19 cellular contexts compared by ENCODE assay signal in genomic region chr5:154811239-154811638, GRCh38. TPM values are rescaled to one million over a fixed set of nuclear protein-coding genes. Genes with fewer than 3 reads are reported as not detected.
DNase-seq lines count a peak whose midpoint lies in the region; ATAC-seq, FAIRE-seq and TF ChIP-seq lines count a peak whose summit lies in the region.
"Had no signal": no experiment of that assay in that cellular context is flagged by ENCODE, and none has a peak within 500 bp of the region (broad histone marks: within the 10 kb centered on the region; RNA-seq: fewer than 3 reads in every experiment).

No MANE protein-coding gene starts in this region.

- H3K27me3 ChIP-seq in BLaER1 = no peaks in the 10 kb centered on the region
- H3K27me3 ChIP-seq in parathyroid adenoma (ENCODE audit: control insufficient read depth, insufficient read depth, low read length) = no peaks in the 10 kb centered on the region
- H3K27me3 ChIP-seq: adrenal gland, body of pancreas, left lung, SJCRH30, upper lobe of right lung had no signal

- DNase-seq in A549 (ENCODE audit: low read depth in 1 of 2, low spot score in 1 of 2) (no peak), chondrocyte (ENCODE audit: low spot score) (no peak), NCI-H510A (lab: John Stamatoyannopoulos, UW) (no peak), NCI-H187 (lab: John Stamatoyannopoulos, UW) (no peak)
- no peak for DNase-seq in activated effector memory CD4-positive, alpha-beta T cell treated with Interleukin-2 at 50 U/mL for 16 hours
- DNase-seq: NCI-H1105, NCI-H1930, NCI-H526 treated with DMSO at 0.1 percent for 48 hours had no signal

- H3K4me1 ChIP-seq in A549 (peaks cover 8% of the 10 kb centered on the region; the same call in 1 of the 3 replicates), BLaER1 (peaks cover 34% of the 10 kb centered on the region), parathyroid adenoma (peaks cover 2% of the 10 kb centered on the region)
- H3K4me1 ChIP-seq: body of pancreas, SJCRH30, upper lobe of right lung had no signal

- WGBS in A549 (ENCODE audit: missing lambda C conversion rate) = 90% methylated on average over 7 of the region's 7 CpGs

- no peak overlapping the region for H2AFZ ChIP-seq in parathyroid adenoma

- peaks cover 95% of the 10 kb centered on the region for H4K20me1 ChIP-seq in BLaER1

- no peaks in the 10 kb centered on the region for H3K9me3 ChIP-seq in A549
- H3K9me3 ChIP-seq in BLaER1 = no peaks in the 10 kb centered on the region
- no peaks in the 10 kb centered on the region for H3K9me3 ChIP-seq in parathyroid adenoma (ENCODE audit: control insufficient read depth, low read length)
- H3K9me3 ChIP-seq: adrenal gland, body of pancreas, left lung, SJCRH30, upper lobe of right lung had no signal

- peaks cover 96% of the 10 kb centered on the region for H3K36me3 ChIP-seq in BLaER1
- peaks cover 3% of the 10 kb centered on the region for H3K36me3 ChIP-seq in parathyroid adenoma (ENCODE audit: control insufficient read depth, insufficient read depth, low read length)

- H3K9ac ChIP-seq in BLaER1 (0 out of 2 replicates have a peak overlapping the region, but pooled peaks have one; percentile 15), parathyroid adenoma (no peak overlapping the region)

- H3K36me3 Mint-ChIP-seq in chondrocyte (ENCODE audit: low read depth) = peaks cover 49% of the 10 kb centered on the region

- no peak for TF ChIP-seq POLR2A in A549 (IDR thresholded peaks at IDR 0.05; ENCODE audit: low read length)

- peak in 1 of 2 experiments; percentile 40; a peak in 3 of 6 replicates for ATAC-seq in A549

- H3K4me1 Mint-ChIP-seq in chondrocyte (ENCODE audit: low read depth) = peaks cover 3% of the 10 kb centered on the region

- H3K4me2 ChIP-seq in A549 (no peak overlapping the region), BLaER1 (no peak overlapping the region), parathyroid adenoma (ENCODE audit: low read length) (no peak overlapping the region)
- H3K4me2 ChIP-seq: smooth muscle cell had no signal

- H3K27ac Mint-ChIP-seq in chondrocyte (ENCODE audit: unreplicated experiment) = peak overlapping the region; percentile 36
- H3K27ac Mint-ChIP-seq: activated CD4-positive, alpha-beta memory T cell treated with anti-CD3 and anti-CD28 coated beads for 36 hours had no signal

- H3K4me3 Mint-ChIP-seq in chondrocyte (ENCODE audit: unreplicated experiment) = no peak overlapping the region
- H3K4me3 Mint-ChIP-seq: activated CD4-positive, alpha-beta memory T cell treated with anti-CD3 and anti-CD28 coated beads for 36 hours; CD4-positive, alpha-beta T cell had no signal

- peaks cover 3% of the 10 kb centered on the region for H3K79me2 ChIP-seq in parathyroid adenoma

- H3K9me3 Mint-ChIP-seq in chondrocyte (ENCODE audit: low read depth) = no peaks in the 10 kb centered on the region
- H3K9me3 Mint-ChIP-seq: activated CD4-positive, alpha-beta memory T cell treated with anti-CD3 and anti-CD28 coated beads for 36 hours; CD4-positive, alpha-beta T cell had no signal

- no peaks in the 10 kb centered on the region for H3K27me3 Mint-ChIP-seq in chondrocyte (ENCODE audit: low read depth)
- H3K27me3 Mint-ChIP-seq: activated CD4-positive, alpha-beta memory T cell treated with anti-CD3 and anti-CD28 coated beads for 36 hours; CD4-positive, alpha-beta T cell had no signal

- no peak for TF ChIP-seq EP300 in A549 (IDR thresholded peaks at IDR 0.05)

- TF ChIP-seq RAD21 in A549 (conservative IDR thresholded peaks at IDR 0.05 in 1 of 2, IDR thresholded peaks at IDR 0.05 in 1 of 2) = no peak

- H3K4me3 ChIP-seq in A549 (no peak overlapping the region), BLaER1 (no peak overlapping the region), parathyroid adenoma (ENCODE audit: low read depth, low read length) (no peak overlapping the region)
- H3K4me3 ChIP-seq: adrenal gland, body of pancreas, left lung, SJCRH30, smooth muscle cell, upper lobe of right lung had no signal

- CTCF ChIA-PET in A549 (lab: Yijun Ruan, JAX) = interaction anchor here (0.8 to 1.5 kb wide), 10 partner anchors 9 to 161 kb away, joined by 3 to 5 read pairs (median 4); no protein-coding TSS in a partner anchor

- FAIRE-seq in A549 (lab: Jason Lieb, UNC) = no peak
- FAIRE-seq: RCC 7860 had no signal

- POLR2A ChIA-PET in A549 (lab: Yijun Ruan, JAX) = interaction anchor here (0.5 kb wide), 1 partner anchor 24 kb away, joined by 7 read pairs; no protein-coding TSS in a partner anchor

- no peak for TF ChIP-seq CTCF in A549 (IDR thresholded peaks at IDR 0.05)
- TF ChIP-seq CTCF in chondrocyte (IDR thresholded peaks at IDR 0.05) = no peak
- no peak for TF ChIP-seq CTCF in parathyroid adenoma (IDR thresholded peaks at IDR 0.05)

- H3K27ac ChIP-seq in A549 (no peak overlapping the region), BLaER1 (no peak overlapping the region), parathyroid adenoma (peak overlapping the region; percentile 9)
- H3K27ac ChIP-seq: body of pancreas, left lung, SJCRH30, upper lobe of right lung had no signal

TF ChIP-seq in A549, 52 proteins besides CTCF, POLR2A, EP300 and RAD21:
- TF ChIP-seq NPAS2 (CRISPR knock-in tag; IDR thresholded peaks at IDR 0.05; ENCODE audit: borderline replicate concordance) (no peak), CEBPB (IDR thresholded peaks at IDR 0.05) (peak; percentile 18 to 38; a peak in 3 of 4 replicates), ESRRA (IDR thresholded peaks at IDR 0.05; ENCODE audit: borderline replicate concordance, low read length) (no peak), JUNB (IDR thresholded peaks at IDR 0.05) (no peak), MAFK (IDR thresholded peaks at IDR 0.05; ENCODE audit: partially characterized antibody) (no peak), ZNF302 (CRISPR knock-in tag; IDR thresholded peaks at IDR 0.05) (no peak), RFX5 (IDR thresholded peaks at IDR 0.05) (no peak), USF2 (IDR thresholded peaks at IDR 0.05) (no peak)

RNA-seq across cellular contexts. Expression of gene FAXDC2, which starts 39.2 kb away (rescaled TPM):
- polyA plus RNA-seq in A549 (2011; rRNA removed) (0.94 and 1.6 TPM in 2 replicates), A549 (2017; fragmentation: RNase III; extraction: RNeasy Plus Mini Kit Qiagen cat#74134 plus additional on column Dnase treatment) (0.14 to 0.42 TPM (median 0.33 TPM) in 3 replicates)
- 0.13 and 0.17 TPM in 2 replicates for polyA plus RNA-seq in A549 (2012; cell fraction: cytosol; rRNA removed)
- polyA plus RNA-seq in A549 (2012; cell fraction: nucleus; rRNA removed) = 0.04 and 0.10 TPM in 2 replicates
- 0.68 and 2.6 TPM in 2 replicates for polyA minus RNA-seq in A549 (2011; rRNA and poly(A)+ RNA removed)
- 2.3 to 6.1 TPM (median 2.5 TPM) in 3 replicates for total RNA-seq in chondrocyte
- total RNA-seq: activated CD4-positive, alpha-beta memory T cell treated with anti-CD3 and anti-CD28 coated beads for 36 hours; CD4-positive, alpha-beta T cell had no signal

RNA-seq across cellular contexts. Expression of gene CNOT8, which starts 47.2 kb away (rescaled TPM):
- polyA plus RNA-seq in A549 (2011; rRNA removed) (49.8 and 52.7 TPM in 2 replicates), A549 (2017; fragmentation: RNase III; extraction: RNeasy Plus Mini Kit Qiagen cat#74134 plus additional on column Dnase treatment) (35.7 to 41.2 TPM (median 40.6 TPM) in 3 replicates)
- 26.9 and 29.5 TPM in 2 replicates for polyA plus RNA-seq in A549 (2012; cell fraction: cytosol; rRNA removed)
- 19.7 and 28.3 TPM in 2 replicates for polyA plus RNA-seq in A549 (2012; cell fraction: nucleus; rRNA removed)
- 24.7 and 27.5 TPM in 2 replicates for polyA minus RNA-seq in A549 (2011; rRNA and poly(A)+ RNA removed)
- total RNA-seq in chondrocyte = 35.3 to 37.0 TPM (median 36.3 TPM) in 3 replicates

RNA-seq across cellular contexts. Expression of gene LARP1, which starts 56.1 kb away (rescaled TPM):
- 87.0 and 136 TPM in 2 replicates for polyA plus RNA-seq in A549 (2011; rRNA removed)
- polyA plus RNA-seq in A549 (2012; cell fraction: cytosol; rRNA removed) = 86.6 and 101 TPM in 2 replicates
- polyA plus RNA-seq in A549 (2012; cell fraction: nucleus; rRNA removed) = 131 and 145 TPM in 2 replicates
- 104 to 117 TPM (median 112 TPM) in 3 replicates for polyA plus RNA-seq in A549 (2017; fragmentation: RNase III; extraction: RNeasy Plus Mini Kit Qiagen cat#74134 plus additional on column Dnase treatment)
- polyA minus RNA-seq in A549 (2011; rRNA and poly(A)+ RNA removed) = 148 and 168 TPM in 2 replicates
- total RNA-seq in chondrocyte = 225 to 272 TPM (median 258 TPM) in 3 replicates
